In the genomic region with DNA sequence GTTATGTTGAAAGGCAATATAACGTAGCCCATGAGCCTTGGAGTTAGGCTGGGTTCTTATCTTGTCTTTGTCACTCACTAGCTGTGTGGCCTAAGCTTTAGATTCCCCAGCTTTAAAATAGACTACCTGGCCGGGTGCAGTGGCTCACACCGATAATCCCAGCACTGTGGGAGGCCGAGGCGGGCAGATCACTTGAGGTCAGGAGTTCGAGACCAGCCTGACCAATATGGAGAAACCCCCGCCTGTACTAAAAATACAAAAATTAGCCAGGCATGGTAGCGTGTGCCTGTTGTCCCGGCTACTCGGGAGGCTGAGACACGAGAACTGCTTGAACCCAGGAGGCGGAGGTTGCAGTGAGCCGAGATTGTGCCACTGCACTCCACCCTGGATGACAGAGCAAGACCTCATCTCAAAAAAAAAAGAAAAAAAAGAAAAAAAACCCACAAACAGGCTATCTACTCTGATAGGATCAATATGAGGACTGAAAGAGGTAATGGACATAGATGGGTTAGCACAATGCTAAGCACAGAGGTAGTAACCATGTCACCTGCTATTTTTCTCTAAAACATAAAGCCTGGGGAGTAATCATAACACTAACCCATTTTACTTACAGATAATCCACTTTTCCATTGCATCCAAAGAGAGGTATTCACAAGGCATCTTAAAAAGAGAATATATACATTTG, we compare ENCODE assay signal across 1 cellular context.
TF ChIP-seq lines count a peak whose summit lies in the region.

No MANE protein-coding gene starts in this region.

TF ChIP-seq in K562, 482 proteins besides CTCF, POLR2A, EP300 and RAD21 (continued from another document and continues in another):
- TF ChIP-seq, protein P1, sequence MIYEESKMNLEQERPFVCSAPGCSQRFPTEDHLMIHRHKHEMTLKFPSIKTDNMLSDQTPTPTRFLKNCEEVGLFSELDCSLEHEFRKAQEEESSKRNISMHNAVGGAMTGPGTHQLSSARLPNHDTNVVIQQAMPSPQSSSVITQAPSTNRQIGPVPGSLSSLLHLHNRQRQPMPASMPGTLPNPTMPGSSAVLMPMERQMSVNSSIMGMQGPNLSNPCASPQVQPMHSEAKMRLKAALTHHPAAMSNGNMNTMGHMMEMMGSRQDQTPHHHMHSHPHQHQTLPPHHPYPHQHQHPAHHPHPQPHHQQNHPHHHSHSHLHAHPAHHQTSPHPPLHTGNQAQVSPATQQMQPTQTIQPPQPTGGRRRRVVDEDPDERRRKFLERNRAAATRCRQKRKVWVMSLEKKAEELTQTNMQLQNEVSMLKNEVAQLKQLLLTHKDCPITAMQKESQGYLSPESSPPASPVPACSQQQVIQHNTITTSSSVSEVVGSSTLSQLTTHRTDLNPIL (CRISPR knock-in tag; IDR thresholded peaks at IDR 0.05) = no peak
- no peak for TF ChIP-seq HNRNPL (IDR thresholded peaks at IDR 0.05; ENCODE audit: low read depth, low read length)
- TF ChIP-seq PHF21A (IDR thresholded peaks at IDR 0.05; ENCODE audit: borderline replicate concordance, low read depth) = 0 out of 2 replicates have a peak, but pooled peaks have one; percentile 49
- TF ChIP-seq STAT5A (IDR thresholded peaks at IDR 0.05; ENCODE audit: borderline replicate concordance, low read length) = peak; percentile 45
- TF ChIP-seq BRD4 (IDR thresholded peaks at IDR 0.05) = no peak
- no peak for TF ChIP-seq ESRRA (IDR thresholded peaks at IDR 0.05; ENCODE audit: borderline replicate concordance, low read depth)
- no peak for TF ChIP-seq WHSC1 (IDR thresholded peaks at IDR 0.05; ENCODE audit: low read length)
- no peak for TF ChIP-seq ZNF347 (CRISPR knock-in tag; IDR thresholded peaks at IDR 0.05; ENCODE audit: low read depth)
- TF ChIP-seq NFRKB (IDR thresholded peaks at IDR 0.05; ENCODE audit: low read depth) = no peak
- no peak for TF ChIP-seq MYC (IDR thresholded peaks at IDR 0.05; ENCODE audit: low read depth, low read length)
- TF ChIP-seq MYC (CRISPR knock-in tag; IDR thresholded peaks at IDR 0.05; ENCODE audit: borderline replicate concordance, low read depth) = no peak
- TF ChIP-seq ZNF184 (CRISPR knock-in tag; IDR thresholded peaks at IDR 0.05) = no peak
- TF ChIP-seq TAF7 (tag; IDR thresholded peaks at IDR 0.05) = no peak
- TF ChIP-seq, protein P2, sequence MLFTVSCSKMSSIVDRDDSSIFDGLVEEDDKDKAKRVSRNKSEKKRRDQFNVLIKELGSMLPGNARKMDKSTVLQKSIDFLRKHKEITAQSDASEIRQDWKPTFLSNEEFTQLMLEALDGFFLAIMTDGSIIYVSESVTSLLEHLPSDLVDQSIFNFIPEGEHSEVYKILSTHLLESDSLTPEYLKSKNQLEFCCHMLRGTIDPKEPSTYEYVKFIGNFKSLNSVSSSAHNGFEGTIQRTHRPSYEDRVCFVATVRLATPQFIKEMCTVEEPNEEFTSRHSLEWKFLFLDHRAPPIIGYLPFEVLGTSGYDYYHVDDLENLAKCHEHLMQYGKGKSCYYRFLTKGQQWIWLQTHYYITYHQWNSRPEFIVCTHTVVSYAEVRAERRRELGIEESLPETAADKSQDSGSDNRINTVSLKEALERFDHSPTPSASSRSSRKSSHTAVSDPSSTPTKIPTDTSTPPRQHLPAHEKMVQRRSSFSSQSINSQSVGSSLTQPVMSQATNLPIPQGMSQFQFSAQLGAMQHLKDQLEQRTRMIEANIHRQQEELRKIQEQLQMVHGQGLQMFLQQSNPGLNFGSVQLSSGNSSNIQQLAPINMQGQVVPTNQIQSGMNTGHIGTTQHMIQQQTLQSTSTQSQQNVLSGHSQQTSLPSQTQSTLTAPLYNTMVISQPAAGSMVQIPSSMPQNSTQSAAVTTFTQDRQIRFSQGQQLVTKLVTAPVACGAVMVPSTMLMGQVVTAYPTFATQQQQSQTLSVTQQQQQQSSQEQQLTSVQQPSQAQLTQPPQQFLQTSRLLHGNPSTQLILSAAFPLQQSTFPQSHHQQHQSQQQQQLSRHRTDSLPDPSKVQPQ (CRISPR knock-in tag; IDR thresholded peaks at IDR 0.05; ENCODE audit: borderline replicate concordance) = no peak
- 0 out of 2 replicates have a peak, but pooled peaks have one; percentile 32 for TF ChIP-seq SUPT5H (IDR thresholded peaks at IDR 0.05)
- TF ChIP-seq, protein P3, sequence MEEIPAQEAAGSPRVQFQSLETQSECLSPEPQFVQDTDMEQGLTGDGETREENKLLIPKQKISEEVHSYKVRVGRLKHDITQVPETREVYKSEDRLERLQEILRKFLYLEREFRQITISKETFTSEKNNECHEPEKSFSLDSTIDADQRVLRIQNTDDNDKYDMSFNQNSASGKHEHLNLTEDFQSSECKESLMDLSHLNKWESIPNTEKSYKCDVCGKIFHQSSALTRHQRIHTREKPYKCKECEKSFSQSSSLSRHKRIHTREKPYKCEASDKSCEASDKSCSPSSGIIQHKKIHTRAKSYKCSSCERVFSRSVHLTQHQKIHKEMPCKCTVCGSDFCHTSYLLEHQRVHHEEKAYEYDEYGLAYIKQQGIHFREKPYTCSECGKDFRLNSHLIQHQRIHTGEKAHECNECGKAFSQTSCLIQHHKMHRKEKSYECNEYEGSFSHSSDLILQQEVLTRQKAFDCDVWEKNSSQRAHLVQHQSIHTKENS (CRISPR knock-in tag; IDR thresholded peaks at IDR 0.05) = no peak
- no peak for TF ChIP-seq ZNF668 (CRISPR knock-in tag; IDR thresholded peaks at IDR 0.05)
- no peak for TF ChIP-seq HEY1 (CRISPR knock-in tag; IDR thresholded peaks at IDR 0.05; ENCODE audit: borderline replicate concordance)
- TF ChIP-seq HLTF (IDR thresholded peaks at IDR 0.05) = peak; percentile 42; the same call in 1 of the 2 replicates
- no peak for TF ChIP-seq KAT2B (IDR thresholded peaks at IDR 0.05; ENCODE audit: low read depth, low read length)
- no peak for TF ChIP-seq SAFB (IDR thresholded peaks at IDR 0.05; ENCODE audit: borderline replicate concordance, low read depth, low read length)
- TF ChIP-seq, protein P4, sequence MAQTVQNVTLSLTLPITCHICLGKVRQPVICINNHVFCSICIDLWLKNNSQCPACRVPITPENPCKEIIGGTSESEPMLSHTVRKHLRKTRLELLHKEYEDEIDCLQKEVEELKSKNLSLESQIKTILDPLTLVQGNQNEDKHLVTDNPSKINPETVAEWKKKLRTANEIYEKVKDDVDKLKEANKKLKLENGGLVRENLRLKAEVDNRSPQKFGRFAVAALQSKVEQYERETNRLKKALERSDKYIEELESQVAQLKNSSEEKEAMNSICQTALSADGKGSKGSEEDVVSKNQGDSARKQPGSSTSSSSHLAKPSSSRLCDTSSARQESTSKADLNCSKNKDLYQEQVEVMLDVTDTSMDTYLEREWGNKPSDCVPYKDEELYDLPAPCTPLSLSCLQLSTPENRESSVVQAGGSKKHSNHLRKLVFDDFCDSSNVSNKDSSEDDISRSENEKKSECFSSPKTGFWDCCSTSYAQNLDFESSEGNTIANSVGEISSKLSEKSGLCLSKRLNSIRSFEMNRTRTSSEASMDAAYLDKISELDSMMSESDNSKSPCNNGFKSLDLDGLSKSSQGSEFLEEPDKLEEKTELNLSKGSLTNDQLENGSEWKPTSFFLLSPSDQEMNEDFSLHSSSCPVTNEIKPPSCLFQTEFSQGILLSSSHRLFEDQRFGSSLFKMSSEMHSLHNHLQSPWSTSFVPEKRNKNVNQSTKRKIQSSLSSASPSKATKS (CRISPR knock-in tag; IDR thresholded peaks at IDR 0.05) = no peak
- no peak for TF ChIP-seq FOXK1 (CRISPR knock-in tag; IDR thresholded peaks at IDR 0.05; ENCODE audit: borderline replicate concordance)
- TF ChIP-seq CBX3 (IDR thresholded peaks at IDR 0.05; ENCODE audit: borderline replicate concordance in 1 of 2, low read length in 2 of 2) = no peak
- TF ChIP-seq HDGF (IDR thresholded peaks at IDR 0.05) = no peak
- TF ChIP-seq, protein P5, sequence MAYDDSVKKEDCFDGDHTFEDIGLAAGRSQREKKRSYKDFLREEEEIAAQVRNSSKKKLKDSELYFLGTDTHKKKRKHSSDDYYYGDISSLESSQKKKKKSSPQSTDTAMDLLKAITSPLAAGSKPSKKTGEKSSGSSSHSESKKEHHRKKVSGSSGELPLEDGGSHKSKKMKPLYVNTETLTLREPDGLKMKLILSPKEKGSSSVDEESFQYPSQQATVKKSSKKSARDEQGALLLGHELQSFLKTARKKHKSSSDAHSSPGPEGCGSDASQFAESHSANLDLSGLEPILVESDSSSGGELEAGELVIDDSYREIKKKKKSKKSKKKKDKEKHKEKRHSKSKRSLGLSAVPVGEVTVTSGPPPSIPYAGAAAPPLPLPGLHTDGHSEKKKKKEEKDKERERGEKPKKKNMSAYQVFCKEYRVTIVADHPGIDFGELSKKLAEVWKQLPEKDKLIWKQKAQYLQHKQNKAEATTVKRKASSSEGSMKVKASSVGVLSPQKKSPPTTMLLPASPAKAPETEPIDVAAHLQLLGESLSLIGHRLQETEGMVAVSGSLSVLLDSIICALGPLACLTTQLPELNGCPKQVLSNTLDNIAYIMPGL (CRISPR knock-in tag; IDR thresholded peaks at IDR 0.05) = no peak
- TF ChIP-seq KLF6 (CRISPR knock-in tag; IDR thresholded peaks at IDR 0.05; ENCODE audit: borderline replicate concordance) = no peak
- TF ChIP-seq, protein P6, sequence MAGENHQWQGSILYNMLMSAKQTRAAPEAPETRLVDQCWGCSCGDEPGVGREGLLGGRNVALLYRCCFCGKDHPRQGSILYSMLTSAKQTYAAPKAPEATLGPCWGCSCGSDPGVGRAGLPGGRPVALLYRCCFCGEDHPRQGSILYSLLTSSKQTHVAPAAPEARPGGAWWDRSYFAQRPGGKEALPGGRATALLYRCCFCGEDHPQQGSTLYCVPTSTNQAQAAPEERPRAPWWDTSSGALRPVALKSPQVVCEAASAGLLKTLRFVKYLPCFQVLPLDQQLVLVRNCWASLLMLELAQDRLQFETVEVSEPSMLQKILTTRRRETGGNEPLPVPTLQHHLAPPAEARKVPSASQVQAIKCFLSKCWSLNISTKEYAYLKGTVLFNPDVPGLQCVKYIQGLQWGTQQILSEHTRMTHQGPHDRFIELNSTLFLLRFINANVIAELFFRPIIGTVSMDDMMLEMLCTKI (IDR thresholded peaks at IDR 0.05; ENCODE audit: partially characterized antibody) = no peak
- TF ChIP-seq ARID2 (IDR thresholded peaks at IDR 0.05) = no peak
- TF ChIP-seq ATF1 (CRISPR knock-in tag; IDR thresholded peaks at IDR 0.05) = no peak
- TF ChIP-seq ATF1 (tag; IDR thresholded peaks at IDR 0.05) = 0 out of 2 replicates have a peak, but pooled peaks have one; percentile 32
- no peak for TF ChIP-seq RFX5 (IDR thresholded peaks at IDR 0.05; ENCODE audit: low read depth, low read length)
- no peak for TF ChIP-seq MCM7 (IDR thresholded peaks at IDR 0.05)
- TF ChIP-seq SETDB1 (IDR thresholded peaks at IDR 0.05; ENCODE audit: low read length) = no peak
- TF ChIP-seq EP400 (IDR thresholded peaks at IDR 0.05) = no peak
- TF ChIP-seq, protein P7, sequence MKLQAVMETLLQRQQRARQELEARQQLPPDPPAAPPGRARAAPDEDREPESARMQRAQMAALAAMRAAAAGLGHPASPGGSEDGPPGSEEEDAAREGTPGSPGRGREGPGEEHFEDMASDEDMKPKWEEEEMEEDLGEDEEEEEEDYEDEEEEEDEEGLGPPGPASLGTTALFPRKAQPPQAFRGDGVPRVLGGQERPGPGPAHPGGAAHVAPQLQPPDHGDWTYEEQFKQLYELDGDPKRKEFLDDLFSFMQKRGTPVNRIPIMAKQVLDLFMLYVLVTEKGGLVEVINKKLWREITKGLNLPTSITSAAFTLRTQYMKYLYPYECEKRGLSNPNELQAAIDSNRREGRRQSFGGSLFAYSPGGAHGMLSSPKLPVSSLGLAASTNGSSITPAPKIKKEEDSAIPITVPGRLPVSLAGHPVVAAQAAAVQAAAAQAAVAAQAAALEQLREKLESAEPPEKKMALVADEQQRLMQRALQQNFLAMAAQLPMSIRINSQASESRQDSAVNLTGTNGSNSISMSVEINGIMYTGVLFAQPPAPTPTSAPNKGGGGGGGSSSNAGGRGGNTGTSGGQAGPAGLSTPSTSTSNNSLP (IDR thresholded peaks at IDR 0.05; ENCODE audit: borderline replicate concordance, low read depth, low read length) = no peak
- TF ChIP-seq, protein P8, sequence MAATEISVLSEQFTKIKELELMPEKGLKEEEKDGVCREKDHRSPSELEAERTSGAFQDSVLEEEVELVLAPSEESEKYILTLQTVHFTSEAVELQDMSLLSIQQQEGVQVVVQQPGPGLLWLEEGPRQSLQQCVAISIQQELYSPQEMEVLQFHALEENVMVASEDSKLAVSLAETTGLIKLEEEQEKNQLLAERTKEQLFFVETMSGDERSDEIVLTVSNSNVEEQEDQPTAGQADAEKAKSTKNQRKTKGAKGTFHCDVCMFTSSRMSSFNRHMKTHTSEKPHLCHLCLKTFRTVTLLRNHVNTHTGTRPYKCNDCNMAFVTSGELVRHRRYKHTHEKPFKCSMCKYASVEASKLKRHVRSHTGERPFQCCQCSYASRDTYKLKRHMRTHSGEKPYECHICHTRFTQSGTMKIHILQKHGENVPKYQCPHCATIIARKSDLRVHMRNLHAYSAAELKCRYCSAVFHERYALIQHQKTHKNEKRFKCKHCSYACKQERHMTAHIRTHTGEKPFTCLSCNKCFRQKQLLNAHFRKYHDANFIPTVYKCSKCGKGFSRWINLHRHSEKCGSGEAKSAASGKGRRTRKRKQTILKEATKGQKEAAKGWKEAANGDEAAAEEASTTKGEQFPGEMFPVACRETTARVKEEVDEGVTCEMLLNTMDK (IDR thresholded peaks at IDR 0.05; ENCODE audit: borderline replicate concordance, insufficient read depth, low read depth, low read length, poor library complexity, severe bottlenecking) = no peak
- no peak for TF ChIP-seq CBX8 (IDR thresholded peaks at IDR 0.05; ENCODE audit: borderline replicate concordance, extremely low read depth, low read depth, low read length, poor library complexity, severe bottlenecking)
